25 cellular contexts compared by ENCODE assay signal in the genomic region with DNA sequence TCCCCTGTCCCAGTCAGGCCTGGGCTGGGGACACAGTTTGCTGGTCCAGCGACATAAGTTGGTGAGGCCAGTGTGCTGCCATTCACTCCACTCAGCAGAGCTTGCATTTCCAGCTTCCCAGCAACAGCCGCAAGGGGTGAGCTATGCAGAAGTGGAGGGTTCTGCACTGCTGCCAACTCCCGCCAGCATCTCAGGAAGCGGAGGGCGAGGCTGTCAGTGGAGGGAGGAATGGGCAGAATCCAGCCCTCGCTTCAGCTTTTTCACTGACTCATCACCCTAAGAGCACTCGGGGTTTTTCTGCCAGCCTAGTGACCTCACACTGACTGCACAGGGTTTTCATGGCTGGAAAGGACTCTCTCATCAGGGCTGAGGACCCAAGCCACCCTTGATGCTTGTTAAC.
DNase-seq lines count a peak whose midpoint lies in the region; FAIRE-seq and TF ChIP-seq lines count a peak whose summit lies in the region.
"Had no signal": no experiment of that assay in that cellular context is flagged by ENCODE, and none has a peak within 500 bp of the region (broad histone marks: within the 10 kb centered on the region; RNA-seq: fewer than 3 reads in every experiment).

No MANE protein-coding gene starts in this region.

- no peak for TF ChIP-seq CTCF in spleen (IDR thresholded peaks at IDR 0.05 in 8 of 11, conservative IDR thresholded peaks at IDR 0.05 in 3 of 11)

- peak; percentile 7 for DNase-seq in NCI-H345 (lab: John Stamatoyannopoulos, UW)
- DNase-seq in NCI-H345 treated with DMSO at 0.1 percent for 48 hours (lab: John Stamatoyannopoulos, UW; ENCODE audit: unreplicated experiment): no peak
- DNase-seq in RPMI8226: peak; percentile 39
- DNase-seq in globus pallidus (ENCODE audit: low spot score): peak; percentile 5
- peak; percentile 73 for DNase-seq in urothelium cell line (ENCODE audit: low spot score)
- no peak for DNase-seq in spleen
- DNase-seq in DMS 273 (lab: John Stamatoyannopoulos, UW; ENCODE audit: unreplicated experiment): no peak
- no peak for DNase-seq in hippocampal formation (lab: John Stamatoyannopoulos, UW)
- DNase-seq: 8988T; activated CD4-positive, alpha-beta T cell treated with anti-CD3 and anti-CD28 coated beads, Interleukin-2, amount 50 U/mL, for 4 hours; activated naive CD4-positive, alpha-beta T cell treated with Interleukin-2 at 50 U/mL for 16 hours; amniotic stem cell; Calu3; IMR-90; left colon; mucosa of descending colon; NCI-H1436; NCI-H82; stimulated activated CD4-positive, alpha-beta T cell treated with anti-CD3 and anti-CD28 coated beads, Interleukin-4, amount 100 ng/mL, for 24 hours; stimulated activated naive CD8-positive, alpha-beta T cell treated with anti-CD3 and anti-CD28 coated beads, Interleukin-15, amount 100 ng/mL, for 72 hours; T-helper 2 cell; transverse colon had no signal

- H3K27ac ChIP-seq in spleen: no peak overlapping the region
- H3K27ac ChIP-seq: HL-60, prostate gland, transverse colon had no signal

- no peak for FAIRE-seq in urothelium cell line (lab: Jason Lieb, UNC)
- FAIRE-seq: frontal cortex had no signal

- intact Hi-C loops in spleen (cut with DNase I; ENCODE audit: low total_unique reads): no loop called here

- no peak for TF ChIP-seq POLR2A in spleen (IDR thresholded peaks at IDR 0.05)

- H3K36me3 ChIP-seq in spleen: no peaks in the 10 kb centered on the region
- H3K36me3 ChIP-seq: prostate gland, transverse colon had no signal

- peaks cover 0 to 11% (median 0%) of the 10 kb centered on the region in 8 donors for H3K9me3 ChIP-seq in spleen
- H3K9me3 ChIP-seq: mucosa of descending colon, prostate gland, transverse colon had no signal

- H3K4me3 ChIP-seq in spleen: no peak overlapping the region
- H3K4me3 ChIP-seq: mucosa of descending colon, prostate gland, transverse colon had no signal

- 48 to 83% (median 64%) methylated on average over 6 to 7 of the region's 7 CpGs for WGBS in spleen, 5 donors

- no peaks in the 10 kb centered on the region for H3K4me1 ChIP-seq in spleen
- H3K4me1 ChIP-seq: prostate gland, transverse colon had no signal

- peaks cover 0 to 16% (median 0%) of the 10 kb centered on the region in 7 donors for H3K27me3 ChIP-seq in spleen (replicated peaks in 1 of 7)
- H3K27me3 ChIP-seq: transverse colon had no signal

Comparison
In these comparisons a context has a peak if more than half of its experiments do, and no peak if none do; other contexts are left out.
1. DNase-seq: peak in NCI-H345 (single experiment), RPMI8226 (single experiment), globus pallidus (single experiment) and urothelium cell line (single experiment); none in NCI-H345 treated with DMSO at 0.1 percent for 48 hours (single experiment), spleen (single experiment), DMS 273 (single experiment) and hippocampal formation (0 of 2).